In genomic region chr12:124632510-124632909, GRCh38 we compare ENCODE assay signal across 13 cellular contexts.
DNase-seq lines count a peak whose midpoint lies in the region; ATAC-seq and TF ChIP-seq lines count a peak whose summit lies in the region.
"Had no signal": no experiment of that assay in that cellular context is flagged by ENCODE, and none has a peak within 500 bp of the region (broad histone marks: within the 10 kb centered on the region; RNA-seq: fewer than 3 reads in every experiment).

No MANE protein-coding gene starts in this region.

- WGBS in right cardiac atrium = 59% methylated on average over 6 of the region's 6 CpGs

- H3K4me3 ChIP-seq in Panc1 (ENCODE audit: low read depth in 2 of 2, low read length in 2 of 2) = no peak overlapping the region
- no peak overlapping the region for H3K4me3 ChIP-seq in right cardiac atrium (ENCODE audit: low read length)
- H3K4me3 ChIP-seq: HAP-1, transverse colon had no signal

- no peaks in the 10 kb centered on the region for H3K9me3 Mint-ChIP-seq in progenitor cell of endocrine pancreas (ENCODE audit: low read depth)

- ATAC-seq in Panc1 (peak; percentile 78), right cardiac atrium (peak; percentile 18 to 30), sciatic nerve (peak; percentile 20)

- H3K27ac ChIP-seq in Panc1 (ENCODE audit: low read length) = peak overlapping the region; percentile 52
- no peak overlapping the region for H3K27ac ChIP-seq in right cardiac atrium (ENCODE audit: low read length)

- no TSS peak for BruUV-seq in Panc1 (replicated peaks; lab: Mats Ljungman, UMichigan)

- intact Hi-C loops in Panc1 (cut with micrococcal nuclease; ENCODE audit: unreplicated experiment) (no loop called here), right cardiac atrium (cut with DNase I) (no loop called here), sciatic nerve (cut with DNase I) (no loop called here)

- no peaks in the 10 kb centered on the region for H3K36me3 ChIP-seq in Panc1 (ENCODE audit: control insufficient read depth, insufficient read depth, low read length)
- H3K36me3 ChIP-seq: HAP-1, transverse colon had no signal

- DNase-seq in NCI-H748 (lab: John Stamatoyannopoulos, UW; ENCODE audit: unreplicated experiment) (peak; percentile 35), NCI-H748 treated with DMSO at 0.1 percent for 48 hours (lab: John Stamatoyannopoulos, UW) (no peak), Panc1 (ENCODE audit: low read depth, low spot score) (no peak), right cardiac atrium (peak in 1 of 3 donors; percentile 59), sciatic nerve (ENCODE audit: low spot score) (no peak), anterior cingulate cortex (lab: John Stamatoyannopoulos, UW) (no peak), NCI-H2196 (lab: John Stamatoyannopoulos, UW; ENCODE audit: unreplicated experiment) (no peak), progenitor cell of endocrine pancreas (ENCODE audit: low spot score, unreplicated experiment) (no peak)
- DNase-seq: activated T-cell treated with anti-CD3 and anti-CD28 coated beads, Interleukin-2, amount 50 U/mL, for 1 hour; DMS79 treated with DMSO at 0.1 percent for 48 hours; NCI-H187 had no signal

- H3K36me3 Mint-ChIP-seq in progenitor cell of endocrine pancreas (ENCODE audit: insufficient read depth) = no peaks in the 10 kb centered on the region

- H3K4me1 ChIP-seq in Panc1 (ENCODE audit: control insufficient read depth, insufficient read depth, low read length) (peaks cover 31% of the 10 kb centered on the region), right cardiac atrium (ENCODE audit: control insufficient read depth, insufficient read depth, low read length) (no peaks in the 10 kb centered on the region)

- no peak overlapping the region for H3K27ac Mint-ChIP-seq in progenitor cell of endocrine pancreas

- no peak overlapping the region for H3K4me3 Mint-ChIP-seq in progenitor cell of endocrine pancreas (ENCODE audit: low read depth)

- H3K9me3 ChIP-seq in Panc1 (ENCODE audit: control insufficient read depth, insufficient read depth, low read depth, low read length) = no peaks in the 10 kb centered on the region
- no peaks in the 10 kb centered on the region for H3K9me3 ChIP-seq in right cardiac atrium (ENCODE audit: control insufficient read depth, low read length)
- H3K9me3 ChIP-seq: HAP-1, transverse colon had no signal

- in situ Hi-C loops in Panc1 (cut with HindIII; ENCODE audit: low pct_unique_long_range_greater_than_20kb, low sequenced_read_pairs) = no loop called here

- POLR2A ChIA-PET in Panc1 (lab: Charles Lee) = no interaction called here

- TF ChIP-seq CTCF in Panc1 (IDR thresholded peaks at IDR 0.05) = no peak
- no peak for TF ChIP-seq CTCF in progenitor cell of endocrine pancreas (IDR thresholded peaks at IDR 0.05; ENCODE audit: unreplicated experiment)

- CTCF ChIA-PET in Panc1 (lab: Charles Lee) = no interaction called here

- H3K27me3 ChIP-seq in Panc1 (ENCODE audit: control insufficient read depth, insufficient read depth, low read length) = no peaks in the 10 kb centered on the region
- H3K27me3 ChIP-seq in right cardiac atrium (ENCODE audit: control insufficient read depth, insufficient read depth) = no peaks in the 10 kb centered on the region
- H3K27me3 ChIP-seq: transverse colon had no signal

- peaks cover 11% of the 10 kb centered on the region for H3K4me1 Mint-ChIP-seq in progenitor cell of endocrine pancreas (ENCODE audit: low read depth)

- H3K27me3 Mint-ChIP-seq in progenitor cell of endocrine pancreas = peaks cover 10% of the 10 kb centered on the region

Comparison
In these comparisons a context has a peak if more than half of its experiments do, and no peak if none do; other contexts are left out.
1. ATAC-seq: peak in every context shown above with its lines; median percentile 78 in Panc1; 24 in right cardiac atrium; 20 in sciatic nerve.